Comparison of ENCODE assay signal across 8 cellular contexts in the genomic region with DNA sequence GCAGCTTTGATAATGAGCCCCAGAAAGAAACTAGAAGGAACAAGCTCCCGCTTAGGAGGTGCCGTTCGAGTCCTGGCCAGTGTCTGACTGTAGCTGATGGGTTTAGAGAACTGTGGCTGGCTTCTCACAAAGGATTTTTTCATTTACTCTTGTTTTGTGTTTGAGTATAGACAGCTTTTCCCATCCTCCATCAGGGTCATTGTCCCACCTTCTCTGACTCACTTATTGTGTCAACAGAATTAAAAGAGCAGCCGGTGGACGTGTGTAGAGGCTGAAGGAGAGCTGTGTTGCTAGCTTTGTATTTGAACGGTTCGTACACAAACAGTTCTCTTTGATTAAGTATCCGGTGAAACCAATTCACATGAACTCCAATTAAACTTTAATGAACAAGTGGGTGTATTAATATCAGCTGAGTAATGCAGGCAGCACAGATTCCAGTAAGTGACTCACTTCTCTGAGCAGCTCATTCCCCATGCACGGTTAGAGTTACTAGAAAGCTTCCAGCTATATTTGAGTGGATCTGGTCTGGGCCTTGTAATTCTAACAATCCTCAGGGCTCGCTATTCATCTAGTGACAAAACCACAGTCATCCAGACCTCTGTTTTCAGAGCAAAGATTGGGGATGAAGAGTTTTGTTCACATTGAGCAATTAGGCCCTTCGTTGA.
DNase-seq lines count a peak whose midpoint lies in the region; ATAC-seq and TF ChIP-seq lines count a peak whose summit lies in the region.

No MANE protein-coding gene starts in this region.

- H3K4me3 ChIP-seq in choroid plexus epithelial cell (ENCODE audit: low read depth, low read length) (no peak overlapping the region), mesodermal cell (ENCODE audit: extremely low read depth, insufficient read depth, low read length, poor library complexity, severe bottlenecking) (no peak overlapping the region)

- H3K27ac ChIP-seq in mesodermal cell (ENCODE audit: low read depth, low read length, severe bottlenecking): peak overlapping the region; percentile 96

- CTCF ChIA-PET in Calu3 (lab: Charles Lee): interaction anchor here (0.5 to 1.6 kb wide), 25 partner anchors 10 to 659 kb away, joined by 3 to 21 read pairs (median 4); a partner anchor contains a TSS

- H3K36me3 ChIP-seq in mesodermal cell (ENCODE audit: control insufficient read depth, insufficient read depth, low read length): peaks cover 17% of the 10 kb centered on the region

- peak overlapping the region; percentile 11 for H3K4me3 Mint-ChIP-seq in Calu3 (ENCODE audit: low read depth, unreplicated experiment)

- ATAC-seq in HG02938 (IDR thresholded peaks at IDR 0.05; ENCODE audit: unreplicated experiment) (no peak), HG03095 (IDR thresholded peaks at IDR 0.05; ENCODE audit: unreplicated experiment) (no peak)

- H3K4me1 ChIP-seq in mesodermal cell (ENCODE audit: control insufficient read depth, insufficient read depth, low read length, poor library complexity, severe bottlenecking): peaks cover 67% of the 10 kb centered on the region

- TF ChIP-seq CTCF in Calu3 (IDR thresholded peaks at IDR 0.05; ENCODE audit: unreplicated experiment) (no peak), choroid plexus epithelial cell (conservative IDR thresholded peaks at IDR 0.05; ENCODE audit: low read depth, low read length) (no peak)

- peak; percentile 82 for DNase-seq in Calu3
- peak; percentile 57 for DNase-seq in NCI-H2107 (lab: John Stamatoyannopoulos, UW)
- peak; percentile 96 for DNase-seq in choroid plexus epithelial cell (ENCODE audit: low read depth)
- no peak for DNase-seq in NCI-H187 treated with DMSO at 0.1 percent for 48 hours (lab: John Stamatoyannopoulos, UW)
- DNase-seq in posterior cingulate gyrus: no peak

- H3K36me3 Mint-ChIP-seq in Calu3 (ENCODE audit: insufficient read depth, unreplicated experiment): peaks cover 38% of the 10 kb centered on the region

- peaks cover 93% of the 10 kb centered on the region for H3K4me1 Mint-ChIP-seq in Calu3 (ENCODE audit: low read depth, unreplicated experiment)

- H3K9me3 ChIP-seq in mesodermal cell (ENCODE audit: control insufficient read depth, low read length): no peaks in the 10 kb centered on the region

- intact Hi-C loops in Calu3 (cut with micrococcal nuclease; ENCODE audit: unreplicated experiment) (loop anchor here (1.0 to 10.0 kb wide), 5 partner anchors 54 to 550 kb away; a partner anchor contains a TSS), posterior cingulate gyrus (cut with DNase I) (no loop called here)

- H3K27ac Mint-ChIP-seq in Calu3 (ENCODE audit: unreplicated experiment): peak overlapping the region; percentile 81

- no TSS peak for BruUV-seq in Calu3 (replicated peaks; lab: Mats Ljungman, UMichigan)

- no peaks in the 10 kb centered on the region for H3K9me3 Mint-ChIP-seq in Calu3 (ENCODE audit: low read depth, unreplicated experiment)

- no peaks in the 10 kb centered on the region for H3K27me3 Mint-ChIP-seq in Calu3 (ENCODE audit: unreplicated experiment)

- WGBS in mesodermal cell (ENCODE audit: insufficient coverage in 2 of 2), 2 experiments: 65 to 67% methylated on average over 4 to 8 of the region's 11 CpGs

Comparison
In these comparisons a context has a peak if more than half of its experiments do, and no peak if none do; other contexts are left out.
1. DNase-seq: peak in Calu3 (single experiment), NCI-H2107 (single experiment) and choroid plexus epithelial cell (single experiment); none in NCI-H187 treated with DMSO at 0.1 percent for 48 hours (single experiment) and posterior cingulate gyrus (0 of 10).